Comparison of ENCODE assay signal across 10 cellular contexts in genomic region chr10:74822583-74823089, GRCh38. TPM values are rescaled to one million over a fixed set of nuclear protein-coding genes. Genes with fewer than 3 reads are reported as not detected.
A peak's percentile ranks its signal among the peaks of the same experiment; 100 is the strongest.
DNase-seq lines count a peak whose midpoint lies in the region; ATAC-seq and TF ChIP-seq lines count a peak whose summit lies in the region.
"Had no signal": no experiment of that assay in that cellular context is flagged by ENCODE, and none has a peak within 500 bp of the region (broad histone marks: within the 10 kb centered on the region; RNA-seq: fewer than 3 reads in every experiment).

No MANE protein-coding gene starts in this region.

- H3K4me3 Mint-ChIP-seq in activated naive CD4-positive, alpha-beta T cell treated with anti-CD3 and anti-CD28 coated beads, Interleukin-2, amount 50 U/mL, for 24 hours: no peak overlapping the region
- H3K4me3 Mint-ChIP-seq in T-cell: peak overlapping the region in 1 of 3 donors; percentile 90
- H3K4me3 Mint-ChIP-seq: activated CD4-positive, alpha-beta T cell treated with anti-CD3 and anti-CD28 coated beads, Interleukin-2, amount 10 ng/mL, durations not matched to agents 24 days and 14 days had no signal

- CTCF ChIA-PET in T-cell (lab: Charles Lee): interaction anchor here (0.5 to 0.6 kb wide), 2 partner anchors 144 to 407 kb away, joined by 3 to 6 read pairs; no protein-coding TSS in a partner anchor

- ATAC-seq in activated naive CD4-positive, alpha-beta T cell treated with anti-CD3 and anti-CD28 coated beads, Interleukin-2, amount 50 U/mL, for 72 hours: no peak
- ATAC-seq in T-cell (replicated peaks in 1 of 4): no peak

- no peaks in the 10 kb centered on the region for H3K36me3 ChIP-seq in tibial artery
- H3K36me3 ChIP-seq: Peyer's patch had no signal

- H3K4me3 ChIP-seq in fibroblast of pulmonary artery (replicated peaks; ENCODE audit: low read depth, low read length): no peak overlapping the region
- H3K4me3 ChIP-seq in tibial artery: no peak overlapping the region
- H3K4me3 ChIP-seq: Peyer's patch had no signal

- H3K27ac Mint-ChIP-seq in activated naive CD4-positive, alpha-beta T cell treated with anti-CD3 and anti-CD28 coated beads, Interleukin-2, amount 50 U/mL, for 24 hours: peak overlapping the region; percentile 1
- H3K27ac Mint-ChIP-seq in activated naive CD4-positive, alpha-beta T cell treated with anti-CD3 and anti-CD28 coated beads, Interleukin-2, amount 50 U/mL, for 72 hours: no peak overlapping the region
- H3K27ac Mint-ChIP-seq in T-cell: peak overlapping the region; percentile 92
- H3K27ac Mint-ChIP-seq: activated CD4-positive, alpha-beta T cell treated with anti-CD3 and anti-CD28 coated beads, Interleukin-2, amount 10 ng/mL, durations not matched to agents 24 days and 14 days had no signal

- no peaks in the 10 kb centered on the region for H3K9me3 Mint-ChIP-seq in activated naive CD4-positive, alpha-beta T cell treated with anti-CD3 and anti-CD28 coated beads, Interleukin-2, amount 50 U/mL, for 24 hours
- no peaks in the 10 kb centered on the region for H3K9me3 Mint-ChIP-seq in activated naive CD4-positive, alpha-beta T cell treated with anti-CD3 and anti-CD28 coated beads, Interleukin-2, amount 50 U/mL, for 72 hours
- H3K9me3 Mint-ChIP-seq in T-cell: no peaks in the 10 kb centered on the region
- H3K9me3 Mint-ChIP-seq: activated CD4-positive, alpha-beta T cell treated with anti-CD3 and anti-CD28 coated beads, Interleukin-2, amount 10 ng/mL, durations not matched to agents 24 days and 14 days had no signal

- H3K27ac ChIP-seq in tibial artery: peak overlapping the region; percentile 61 to 92

- no peaks in the 10 kb centered on the region for H3K27me3 Mint-ChIP-seq in activated naive CD4-positive, alpha-beta T cell treated with anti-CD3 and anti-CD28 coated beads, Interleukin-2, amount 50 U/mL, for 24 hours
- no peaks in the 10 kb centered on the region for H3K27me3 Mint-ChIP-seq in T-cell
- H3K27me3 Mint-ChIP-seq: activated CD4-positive, alpha-beta T cell treated with anti-CD3 and anti-CD28 coated beads, Interleukin-2, amount 10 ng/mL, durations not matched to agents 24 days and 14 days had no signal

- no peaks in the 10 kb centered on the region for H3K36me3 Mint-ChIP-seq in activated naive CD4-positive, alpha-beta T cell treated with anti-CD3 and anti-CD28 coated beads, Interleukin-2, amount 50 U/mL, for 24 hours
- H3K36me3 Mint-ChIP-seq in activated naive CD4-positive, alpha-beta T cell treated with anti-CD3 and anti-CD28 coated beads, Interleukin-2, amount 50 U/mL, for 72 hours: no peaks in the 10 kb centered on the region
- no peaks in the 10 kb centered on the region for H3K36me3 Mint-ChIP-seq in T-cell

- no peak for TF ChIP-seq CTCF in fibroblast of pulmonary artery (IDR thresholded peaks at IDR 0.05; ENCODE audit: low read length, missing control alignments)
- no peak for TF ChIP-seq CTCF in tibial artery (IDR thresholded peaks at IDR 0.05)

- DNase-seq in activated naive CD4-positive, alpha-beta T cell treated with anti-CD3 and anti-CD28 coated beads, Interleukin-2, amount 50 U/mL, for 72 hours (ENCODE audit: low spot score in 2 of 2): no peak
- DNase-seq in T-cell: no peak
- peak; percentile 21 for DNase-seq in fibroblast of pulmonary artery (ENCODE audit: low read depth)
- DNase-seq in tibial artery: no peak
- no peak for DNase-seq in DMS153 treated with DMSO at 0.1 percent for 48 hours (lab: John Stamatoyannopoulos, UW; ENCODE audit: unreplicated experiment)
- no peak for DNase-seq in germinal center (ENCODE audit: low spot score)
- DNase-seq in NCI-H2081 (lab: John Stamatoyannopoulos, UW): no peak
- DNase-seq: activated CD4-positive, alpha-beta T cell treated with anti-CD3 and anti-CD28 coated beads, Interleukin-2, amount 10 ng/mL, durations not matched to agents 24 days and 14 days; Peyer's patch had no signal

- H3K27me3 ChIP-seq in tibial artery: no peaks in the 10 kb centered on the region
- H3K27me3 ChIP-seq: Peyer's patch had no signal

- POLR2A ChIA-PET in T-cell (lab: Charles Lee): interaction anchor here in 1 of 2 donors (0.6 kb wide), 1 partner anchor 1022 kb away, joined by 4 read pairs; no protein-coding TSS in a partner anchor

- H3K4me1 Mint-ChIP-seq in activated naive CD4-positive, alpha-beta T cell treated with anti-CD3 and anti-CD28 coated beads, Interleukin-2, amount 50 U/mL, for 24 hours: peaks cover 40% of the 10 kb centered on the region
- H3K4me1 Mint-ChIP-seq in T-cell: peaks cover 40 to 47% (median 44%) of the 10 kb centered on the region in 3 donors

- H3K4me1 ChIP-seq in tibial artery: peaks cover 0 to 40% (median 36%) of the 10 kb centered on the region in 4 donors

- H3K9me3 ChIP-seq in tibial artery: no peaks in the 10 kb centered on the region
- H3K9me3 ChIP-seq: Peyer's patch had no signal

- intact Hi-C loops in tibial artery (cut with DNase I; ENCODE audit: low total_unique reads): loop anchor here (10.0 kb wide), 2 partner anchors 282 to 412 kb away; partner anchors contain the start of gene COMTD1

RNA-seq across cellular contexts. Expression of gene KAT6B, which starts 3.8 kb away (rescaled TPM):
- total RNA-seq in activated naive CD4-positive, alpha-beta T cell treated with anti-CD3 and anti-CD28 coated beads, Interleukin-2, amount 50 U/mL, for 72 hours: 10 to 100 TPM; 19.4 to 27.1 TPM
- total RNA-seq in T-cell: 10 to 100 TPM; 46.2 to 94.4 (median 52.4) TPM

Comparison
In these comparisons a context has a peak if more than half of its experiments do, and no peak if none do; other contexts are left out.
1. H3K27ac Mint-ChIP-seq: peak in activated naive CD4-positive, alpha-beta T cell treated with anti-CD3 and anti-CD28 coated beads, Interleukin-2, amount 50 U/mL, for 24 hours (single experiment) and T-cell (2 of 2); none in activated naive CD4-positive, alpha-beta T cell treated with anti-CD3 and anti-CD28 coated beads, Interleukin-2, amount 50 U/mL, for 72 hours (0 of 2).